In the genomic region with DNA sequence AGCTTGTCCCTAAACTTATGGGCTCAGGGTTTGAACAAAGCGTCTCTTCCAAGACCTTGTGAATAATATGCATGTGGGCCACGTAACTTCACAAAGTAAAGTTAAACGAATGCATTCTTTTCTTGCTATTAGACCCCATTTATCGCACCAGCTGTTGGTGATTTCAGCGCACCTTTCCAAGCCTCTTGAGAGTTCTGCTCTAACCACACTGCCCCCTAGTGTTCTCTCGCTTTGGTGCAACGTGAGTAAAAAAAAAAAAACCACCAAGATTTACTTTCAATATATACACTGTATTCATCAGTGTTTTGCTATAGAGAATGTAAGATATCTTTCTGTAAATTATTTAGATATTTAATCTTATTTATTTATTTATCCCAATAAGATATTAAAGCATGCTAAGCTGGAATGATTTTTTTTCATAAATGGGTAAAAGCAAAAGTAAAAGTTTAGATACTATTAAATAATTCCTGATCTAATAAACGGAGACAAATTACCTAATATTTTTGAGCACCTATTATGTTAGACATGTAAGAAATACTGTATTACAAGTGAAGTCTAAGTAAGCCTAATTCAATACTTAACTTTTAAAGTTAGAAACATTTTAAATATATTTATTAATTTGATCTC, we compare ENCODE assay signal across 8 cellular contexts.
DNase-seq lines count a peak whose midpoint lies in the region; ATAC-seq and TF ChIP-seq lines count a peak whose summit lies in the region.

No MANE protein-coding gene starts in this region.

- H3K36me3 Mint-ChIP-seq in activated CD4-positive, alpha-beta T cell treated with anti-CD3 and anti-CD28 coated beads for 36 hours (ENCODE audit: low read depth), result no peaks in the 10 kb centered on the region

- H3K4me1 Mint-ChIP-seq in activated CD4-positive, alpha-beta T cell treated with anti-CD3 and anti-CD28 coated beads for 36 hours, result no peaks in the 10 kb centered on the region
- H3K4me1 Mint-ChIP-seq in stimulated activated naive CD8-positive, alpha-beta T cell treated with anti-CD3 and anti-CD28 coated beads, Interleukin-15, amount 100 ng/mL, for 72 hours, result no peaks in the 10 kb centered on the region

- no peak overlapping the region for H3K27ac Mint-ChIP-seq in activated CD4-positive, alpha-beta T cell treated with anti-CD3 and anti-CD28 coated beads for 36 hours
- no peak overlapping the region for H3K27ac Mint-ChIP-seq in stimulated activated naive CD8-positive, alpha-beta T cell treated with anti-CD3 and anti-CD28 coated beads, Interleukin-15, amount 100 ng/mL, for 72 hours

- no peak overlapping the region for H3K4me3 Mint-ChIP-seq in activated CD4-positive, alpha-beta T cell treated with anti-CD3 and anti-CD28 coated beads for 36 hours
- H3K4me3 Mint-ChIP-seq in stimulated activated naive CD8-positive, alpha-beta T cell treated with anti-CD3 and anti-CD28 coated beads, Interleukin-15, amount 100 ng/mL, for 72 hours, result no peak overlapping the region

- peaks cover 4% of the 10 kb centered on the region for H3K27me3 Mint-ChIP-seq in activated CD4-positive, alpha-beta T cell treated with anti-CD3 and anti-CD28 coated beads for 36 hours
- H3K27me3 Mint-ChIP-seq in stimulated activated naive CD8-positive, alpha-beta T cell treated with anti-CD3 and anti-CD28 coated beads, Interleukin-15, amount 100 ng/mL, for 72 hours, result no peaks in the 10 kb centered on the region

- H3K36me3 ChIP-seq in mucosa of descending colon (ENCODE audit: low read depth), result no peaks in the 10 kb centered on the region

- H3K9me3 Mint-ChIP-seq in activated CD4-positive, alpha-beta T cell treated with anti-CD3 and anti-CD28 coated beads for 36 hours (ENCODE audit: low read depth), result no peaks in the 10 kb centered on the region
- no peaks in the 10 kb centered on the region for H3K9me3 Mint-ChIP-seq in stimulated activated naive CD8-positive, alpha-beta T cell treated with anti-CD3 and anti-CD28 coated beads, Interleukin-15, amount 100 ng/mL, for 72 hours

- intact Hi-C loops in activated CD4-positive, alpha-beta T cell treated with anti-CD3 and anti-CD28 coated beads for 36 hours (cut with DNase I, micrococcal nuclease), result loop anchor here (2.0 to 5.0 kb wide), 3 partner anchors 225 to 713 kb away; no protein-coding TSS in a partner anchor
- intact Hi-C loops in mucosa of descending colon (cut with DNase I, micrococcal nuclease), result loop anchor here in 1 of 2 donors (5.0 to 10.0 kb wide), 2 partner anchors 223 to 291 kb away; no protein-coding TSS in a partner anchor

- POLR2A ChIA-PET in activated CD4-positive, alpha-beta T cell treated with anti-CD3 and anti-CD28 coated beads for 36 hours (lab: Charles Lee), result interaction anchor here (0.7 kb wide), 1 partner anchor 163 kb away, joined by 4 read pairs; no protein-coding TSS in a partner anchor

- CTCF ChIA-PET in activated CD4-positive, alpha-beta T cell treated with anti-CD3 and anti-CD28 coated beads for 36 hours (lab: Charles Lee), result interaction anchor here (0.6 to 3.1 kb wide), 33 partner anchors 9 to 926 kb away, joined by 3 to 55 read pairs (median 4); no protein-coding TSS in a partner anchor

- no peaks in the 10 kb centered on the region for H3K4me1 ChIP-seq in mucosa of descending colon (ENCODE audit: low read depth)

- no peak overlapping the region for H3K4me3 ChIP-seq in GM12864 (ENCODE audit: low read depth, low read length)
- H3K4me3 ChIP-seq in mucosa of descending colon, result no peak overlapping the region

- DNase-seq in GM12864 (ENCODE audit: low read depth) (peak; percentile 53), NCI-H345 (lab: John Stamatoyannopoulos, UW) (peak; percentile 74), mucosa of descending colon (peak in 1 of 3 donors; percentile 83)
- peak; percentile 77 for DNase-seq in activated CD4-positive, alpha-beta T cell treated with anti-CD3 and anti-CD28 coated beads for 36 hours
- peak; percentile 2 for DNase-seq in effector CD8-positive, alpha-beta T cell (lab: John Stamatoyannopoulos, UW)
- peak; percentile 49 to 60 for DNase-seq in stimulated activated naive CD8-positive, alpha-beta T cell treated with anti-CD3 and anti-CD28 coated beads, Interleukin-15, amount 100 ng/mL, for 72 hours

- peak; percentile 74 for TF ChIP-seq CTCF in GM12864 (IDR thresholded peaks at IDR 0.05; ENCODE audit: low read depth, low read length, missing control alignments)
- peak; percentile 71 for TF ChIP-seq CTCF in mucosa of descending colon (IDR thresholded peaks at IDR 0.05)

- peak; percentile 76 for ATAC-seq in HG02885 (IDR thresholded peaks at IDR 0.05; ENCODE audit: poor library complexity, unreplicated experiment)
- ATAC-seq in activated CD4-positive, alpha-beta T cell treated with anti-CD3 and anti-CD28 coated beads for 36 hours, result peak; percentile 78
- peak; percentile 72 for ATAC-seq in mucosa of descending colon
- ATAC-seq in stimulated activated naive CD8-positive, alpha-beta T cell treated with anti-CD3 and anti-CD28 coated beads, Interleukin-15, amount 100 ng/mL, for 72 hours, result peak; percentile 79
- no peak for ATAC-seq in HG02642 (IDR thresholded peaks at IDR 0.05; ENCODE audit: poor library complexity, unreplicated experiment)

- H3K9me3 ChIP-seq in mucosa of descending colon, result no peaks in the 10 kb centered on the region
